Comparison of ENCODE assay signal across 12 cellular contexts in genomic region chr1:63662846-63663245, GRCh38.
A peak's percentile ranks its signal among the peaks of the same experiment; 100 is the strongest.
DNase-seq lines count a peak whose midpoint lies in the region; ATAC-seq and TF ChIP-seq lines count a peak whose summit lies in the region.
"Had no signal": no experiment of that assay in that cellular context is flagged by ENCODE, and none has a peak within 500 bp of the region (broad histone marks: within the 10 kb centered on the region; RNA-seq: fewer than 3 reads in every experiment).

No MANE protein-coding gene starts in this region.

- peaks cover 17% of the 10 kb centered on the region for H3K36me3 Mint-ChIP-seq in osteocyte (ENCODE audit: unreplicated experiment)
- H3K36me3 Mint-ChIP-seq in stimulated activated memory B cell treated with anti-CD40 and anti-IgM and Interleukin-4, amounts not matched to agents 10 μg/mL and 1 μg/mL and 100 μg/mL, for 72 hours: peaks cover 65% of the 10 kb centered on the region

- DNase-seq in ELR (ENCODE audit: low read depth) (peak; percentile 96), PC-9 (peak; percentile 91 to 97), osteocyte (ENCODE audit: extremely low spot score, unreplicated experiment) (no peak), NCI-H2171 treated with DMSO at 0.1 percent for 48 hours (lab: John Stamatoyannopoulos, UW) (no peak), NCI-H524 (lab: John Stamatoyannopoulos, UW) (no peak)
- DNase-seq: hippocampal formation; NCI-H345; stimulated activated CD4-positive, alpha-beta T cell treated with anti-CD3 and anti-CD28 coated beads, Interleukin-4, amount 100 ng/mL, for 1 hour; testis had no signal

- ATAC-seq in HG03457 (IDR thresholded peaks at IDR 0.05; ENCODE audit: unreplicated experiment): no peak
- ATAC-seq in stimulated activated memory B cell treated with anti-CD40 and anti-IgM and Interleukin-4, amounts not matched to agents 10 μg/mL and 1 μg/mL and 100 μg/mL, for 72 hours: no peak

- H3K4me2 ChIP-seq in PC-9: peak overlapping the region; percentile 81

- H3K27ac Mint-ChIP-seq in osteocyte (ENCODE audit: unreplicated experiment): peak overlapping the region; percentile 93
- no peak overlapping the region for H3K27ac Mint-ChIP-seq in stimulated activated memory B cell treated with anti-CD40 and anti-IgM and Interleukin-4, amounts not matched to agents 10 μg/mL and 1 μg/mL and 100 μg/mL, for 72 hours

- no peak overlapping the region for H3K4me3 Mint-ChIP-seq in osteocyte (ENCODE audit: unreplicated experiment)
- no peak overlapping the region for H3K4me3 Mint-ChIP-seq in stimulated activated memory B cell treated with anti-CD40 and anti-IgM and Interleukin-4, amounts not matched to agents 10 μg/mL and 1 μg/mL and 100 μg/mL, for 72 hours

- no TSS peak for BruUV-seq in PC-9 (replicated peaks; lab: Mats Ljungman, UMichigan)

- H3K36me3 ChIP-seq in PC-9 (ENCODE audit: low read depth) (peaks cover 32% of the 10 kb centered on the region), esophagus (ENCODE audit: control insufficient read depth in 2 of 2, insufficient read depth in 2 of 2, low read length in 1 of 2) (no peaks in the 10 kb centered on the region)

- WGBS in esophagus, 2 donors: 62 to 72% methylated on average over 4 of the region's 4 CpGs

- H3K27me3 ChIP-seq in PC-9 (ENCODE audit: insufficient read depth, low read depth) (no peaks in the 10 kb centered on the region), esophagus (ENCODE audit: control insufficient read depth in 1 of 2, insufficient read depth in 2 of 2, low read length in 2 of 2) (no peaks in the 10 kb centered on the region)
- H3K27me3 ChIP-seq: testis had no signal

- TF ChIP-seq CTCF in PC-9 (conservative IDR thresholded peaks at IDR 0.05) (no peak), osteocyte (IDR thresholded peaks at IDR 0.05) (no peak)

- H3K27ac ChIP-seq in PC-9: peak overlapping the region; percentile 100
- H3K27ac ChIP-seq in esophagus (ENCODE audit: low read depth in 2 of 2, low read length in 1 of 2): peak overlapping the region; percentile 89 to 91
- H3K27ac ChIP-seq: testis had no signal

- H3K4me1 ChIP-seq in PC-9 (replicated peaks; ENCODE audit: insufficient read depth) (peaks cover 62% of the 10 kb centered on the region), esophagus (ENCODE audit: control insufficient read depth in 2 of 2, insufficient read depth in 2 of 2, low read length in 1 of 2) (peaks cover 2 to 4% of the 10 kb centered on the region in 2 donors)
- H3K4me1 ChIP-seq: testis had no signal

- CTCF ChIA-PET in PC-9 (lab: Charles Lee): interaction anchor here (1.3 to 2.3 kb wide), 3 partner anchors 12 to 259 kb away, joined by 4 to 13 read pairs (median 10); no protein-coding TSS in a partner anchor

- POLR2A ChIA-PET in PC-9 (lab: Charles Lee; ENCODE audit: unreplicated experiment): interaction anchor here (0.5 to 1.4 kb wide), 5 partner anchors 12 to 1394 kb away, joined by 4 to 12 read pairs (median 8); no protein-coding TSS in a partner anchor

- H3K79me2 ChIP-seq in PC-9 (ENCODE audit: low read depth): no peaks in the 10 kb centered on the region

- H3K9me3 ChIP-seq in PC-9 (ENCODE audit: insufficient read depth, low read depth) (peaks cover 23% of the 10 kb centered on the region; the same call in 1 of the 2 replicates), esophagus (ENCODE audit: control insufficient read depth in 2 of 2, insufficient read depth in 1 of 2, low read depth in 1 of 2, low read length in 1 of 2) (no peaks in the 10 kb centered on the region)
- H3K9me3 ChIP-seq: testis had no signal

- H3K9me3 Mint-ChIP-seq in osteocyte (ENCODE audit: unreplicated experiment): peaks cover 7% of the 10 kb centered on the region
- peaks cover 8% of the 10 kb centered on the region for H3K9me3 Mint-ChIP-seq in stimulated activated memory B cell treated with anti-CD40 and anti-IgM and Interleukin-4, amounts not matched to agents 10 μg/mL and 1 μg/mL and 100 μg/mL, for 72 hours

- intact Hi-C loops in PC-9 (cut with micrococcal nuclease; ENCODE audit: unreplicated experiment): loop anchor here (1.0 to 10.0 kb wide), 6 partner anchors 46 to 342 kb away; no protein-coding TSS in a partner anchor

- no peaks in the 10 kb centered on the region for H3K9me2 ChIP-seq in PC-9 (ENCODE audit: insufficient read depth)

- H3F3A ChIP-seq in PC-9 (ENCODE audit: insufficient read depth, low read depth): peaks cover 54% of the 10 kb centered on the region

- H4K20me1 ChIP-seq in PC-9 (ENCODE audit: insufficient read depth): no peaks in the 10 kb centered on the region

- H3K27me3 Mint-ChIP-seq in osteocyte (ENCODE audit: unreplicated experiment): no peaks in the 10 kb centered on the region
- no peaks in the 10 kb centered on the region for H3K27me3 Mint-ChIP-seq in stimulated activated memory B cell treated with anti-CD40 and anti-IgM and Interleukin-4, amounts not matched to agents 10 μg/mL and 1 μg/mL and 100 μg/mL, for 72 hours

- peaks cover 24% of the 10 kb centered on the region for H3K4me1 Mint-ChIP-seq in osteocyte (ENCODE audit: unreplicated experiment)
- no peaks in the 10 kb centered on the region for H3K4me1 Mint-ChIP-seq in stimulated activated memory B cell treated with anti-CD40 and anti-IgM and Interleukin-4, amounts not matched to agents 10 μg/mL and 1 μg/mL and 100 μg/mL, for 72 hours

- peak overlapping the region; percentile 49; the same call in 1 of the 2 replicates for H2AFZ ChIP-seq in PC-9

- H3K4me3 ChIP-seq in PC-9 (peak overlapping the region; percentile 45; the same call in 1 of the 2 replicates), esophagus (ENCODE audit: low read depth in 1 of 2, low read length in 2 of 2) (no peak overlapping the region)
- H3K4me3 ChIP-seq: testis had no signal

Comparison
In these comparisons a context has a peak if more than half of its experiments do, and no peak if none do; other contexts are left out.
1. DNase-seq: peak in ELR (single experiment) and PC-9 (2 of 2); none in osteocyte (single experiment), NCI-H2171 treated with DMSO at 0.1 percent for 48 hours (single experiment) and NCI-H524 (0 of 2).